9 cellular contexts compared by ENCODE assay signal in genomic region chr12:7934560-7935463, GRCh38. TPM values are rescaled to one million over a fixed set of nuclear protein-coding genes. Genes with fewer than 3 reads are reported as not detected.
DNase-seq lines count a peak whose midpoint lies in the region; ATAC-seq and TF ChIP-seq lines count a peak whose summit lies in the region.
"Had no signal": no experiment of that assay in that cellular context is flagged by ENCODE, and none has a peak within 500 bp of the region (broad histone marks: within the 10 kb centered on the region; RNA-seq: fewer than 3 reads in every experiment).

No MANE protein-coding gene starts in this region.

- DNase-seq in CD1c-positive myeloid dendritic cell (ENCODE audit: extremely low spot score) = peak; percentile 15
- DNase-seq in KBM-7 = peak; percentile 19
- DNase-seq in esophagus muscularis mucosa (ENCODE audit: extremely low spot score) = no peak
- peak in 1 of 5 donors; percentile 34 for DNase-seq in ovary
- DNase-seq in T-helper 2 cell treated with Interferon-gamma antibody and Interleukin-4, amounts not matched to agents 5 μg/mL and 100 μg/mL, for 36 hours (ENCODE audit: low spot score) = no peak
- no peak for DNase-seq in activated CD4-positive, alpha-beta T cell treated with anti-CD3 and anti-CD28 coated beads for 1 hour
- DNase-seq: activated CD4-positive, alpha-beta T cell treated with anti-CD3 and anti-CD28 coated beads, Interleukin-2, amount 50 U/mL, for 1 hour had no signal

- in situ Hi-C loops in KBM-7 (cut with MboI; ENCODE audit: low pct_unique_long_range_greater_than_20kb, low sequenced_read_pairs) = no loop called here

- TF ChIP-seq EP300 in esophagus muscularis mucosa (IDR thresholded peaks at IDR 0.05) (no peak), ovary (IDR thresholded peaks at IDR 0.05) (no peak)

- H3K9me3 ChIP-seq in esophagus muscularis mucosa (no peaks in the 10 kb centered on the region), ovary (no peaks in the 10 kb centered on the region)

- WGBS in esophagus muscularis mucosa = 59% methylated on average over 24 of the region's 24 CpGs
- WGBS in ovary, 3 donors = 16 to 37% (median 18%) methylated on average over 23 to 24 of the region's 24 CpGs

- no peak overlapping the region for H3K27ac Mint-ChIP-seq in T-helper 2 cell treated with Interferon-gamma antibody and Interleukin-4, amounts not matched to agents 5 μg/mL and 100 μg/mL, for 36 hours

- H3K27me3 Mint-ChIP-seq in T-helper 2 cell treated with Interferon-gamma antibody and Interleukin-4, amounts not matched to agents 5 μg/mL and 100 μg/mL, for 36 hours (ENCODE audit: low read depth) = no peaks in the 10 kb centered on the region

- peak overlapping the region; percentile 74 to 84 (median 83) for H3K27ac ChIP-seq in esophagus muscularis mucosa (replicated peaks in 1 of 4)
- H3K27ac ChIP-seq in ovary = peak overlapping the region; percentile 18 to 54

- H3K4me1 ChIP-seq in esophagus muscularis mucosa (peaks cover 10 to 37% (median 29%) of the 10 kb centered on the region in 4 donors), ovary (ENCODE audit: insufficient read depth) (peaks cover 1% of the 10 kb centered on the region)

- TF ChIP-seq POLR2A in esophagus muscularis mucosa (IDR thresholded peaks at IDR 0.05; ENCODE audit: low read depth) = no peak
- TF ChIP-seq POLR2A in ovary (IDR thresholded peaks at IDR 0.05) = no peak

- H3K4me1 Mint-ChIP-seq in T-helper 2 cell treated with Interferon-gamma antibody and Interleukin-4, amounts not matched to agents 5 μg/mL and 100 μg/mL, for 36 hours (ENCODE audit: low read depth) = peaks cover 21% of the 10 kb centered on the region

- H3K36me3 Mint-ChIP-seq in T-helper 2 cell treated with Interferon-gamma antibody and Interleukin-4, amounts not matched to agents 5 μg/mL and 100 μg/mL, for 36 hours (ENCODE audit: low read depth) = peaks cover 17% of the 10 kb centered on the region

- ATAC-seq in GM18868 (IDR thresholded peaks at IDR 0.05; ENCODE audit: unreplicated experiment) (no peak), GM19324 (IDR thresholded peaks at IDR 0.05; ENCODE audit: low FRiP score, unreplicated experiment) (no peak)

- intact Hi-C loops in esophagus muscularis mucosa (cut with DNase I) = loop anchor here (5.0 to 10.0 kb wide), 3 partner anchors 32 to 150 kb away; partner anchors contain the start of gene NECAP1
- intact Hi-C loops in ovary (cut with DNase I) = loop anchor here in 3 of 4 donors (5.0 to 10.0 kb wide), 4 partner anchors 57 to 310 kb away; no protein-coding TSS in a partner anchor

- H3K36me3 ChIP-seq in esophagus muscularis mucosa = peaks cover 13 to 33% (median 32%) of the 10 kb centered on the region in 4 donors
- H3K36me3 ChIP-seq in ovary = no peaks in the 10 kb centered on the region

- no peak overlapping the region for H3K4me3 Mint-ChIP-seq in T-helper 2 cell treated with Interferon-gamma antibody and Interleukin-4, amounts not matched to agents 5 μg/mL and 100 μg/mL, for 36 hours

- H3K27me3 ChIP-seq in esophagus muscularis mucosa (no peaks in the 10 kb centered on the region), ovary (no peaks in the 10 kb centered on the region)

- H3K4me3 ChIP-seq in esophagus muscularis mucosa (peak overlapping the region; percentile 53 to 64 (median 58)), ovary (peak overlapping the region; percentile 57)

- H3K9me3 Mint-ChIP-seq in T-helper 2 cell treated with Interferon-gamma antibody and Interleukin-4, amounts not matched to agents 5 μg/mL and 100 μg/mL, for 36 hours = no peaks in the 10 kb centered on the region

- TF ChIP-seq CTCF in esophagus muscularis mucosa (IDR thresholded peaks at IDR 0.05) (no peak), ovary (IDR thresholded peaks at IDR 0.05) (no peak)

RNA-seq across cellular contexts. Expression of gene SLC2A3, which starts 1.2 kb away (rescaled TPM):
- 100 to 1,000 TPM in 1 of 4 donors, 10 to 100 TPM in 3; 10.7 to 102 (median 13.5) TPM for total RNA-seq in esophagus muscularis mucosa
- 100 to 1,000 TPM in 1 of 7 donors, 10 to 100 TPM in 6; 24.0 to 100 (median 34.8) TPM for total RNA-seq in ovary
- 10 to 100 TPM; 14.1 to 25.5 TPM for polyA plus RNA-seq in ovary

Comparison
In these comparisons a context has a peak if more than half of its experiments do, and no peak if none do; other contexts are left out.
1. DNase-seq: peak in CD1c-positive myeloid dendritic cell (single experiment) and KBM-7 (single experiment); none in esophagus muscularis mucosa (single experiment), T-helper 2 cell treated with Interferon-gamma antibody and Interleukin-4, amounts not matched to agents 5 μg/mL and 100 μg/mL, for 36 hours (single experiment) and activated CD4-positive, alpha-beta T cell treated with anti-CD3 and anti-CD28 coated beads for 1 hour (single experiment).